Comparison of ENCODE assay signal across 7 cellular contexts in genomic region chr6:30914854-30915590, GRCh38. TPM values are rescaled to one million over a fixed set of nuclear protein-coding genes. Genes with fewer than 3 reads are reported as not detected.
DNase-seq lines count a peak whose midpoint lies in the region; ATAC-seq, FAIRE-seq and TF ChIP-seq lines count a peak whose summit lies in the region.
"Had no signal": no experiment of that assay in that cellular context is flagged by ENCODE, and none has a peak within 500 bp of the region (broad histone marks: within the 10 kb centered on the region; RNA-seq: fewer than 3 reads in every experiment).

No MANE protein-coding gene starts in this region.

- no peaks in the 10 kb centered on the region for H3K27me3 Mint-ChIP-seq in activated naive CD8-positive, alpha-beta T cell
- no peaks in the 10 kb centered on the region for H3K27me3 Mint-ChIP-seq in mesothelial cell of epicardium (ENCODE audit: low read depth)

- H3K27ac Mint-ChIP-seq in activated naive CD8-positive, alpha-beta T cell: peak overlapping the region; percentile 96
- H3K27ac Mint-ChIP-seq in mesothelial cell of epicardium: peak overlapping the region; percentile 99

- no peak for TF ChIP-seq CTCF in mesothelial cell of epicardium (IDR thresholded peaks at IDR 0.05; ENCODE audit: unreplicated experiment)

- no peaks in the 10 kb centered on the region for H3K9me3 Mint-ChIP-seq in activated naive CD8-positive, alpha-beta T cell (ENCODE audit: low read depth)
- no peaks in the 10 kb centered on the region for H3K9me3 Mint-ChIP-seq in mesothelial cell of epicardium

- ATAC-seq in GM18907 (IDR thresholded peaks at IDR 0.05; ENCODE audit: unreplicated experiment) (no peak), GM19452 (IDR thresholded peaks at IDR 0.05; ENCODE audit: unreplicated experiment) (no peak)

- DNase-seq in GM12892 (ENCODE audit: insufficient read length): no peak
- DNase-seq in mesothelial cell of epicardium (ENCODE audit: low spot score in 2 of 2, unreplicated experiment in 2 of 2): no peak
- no peak for DNase-seq in NCI-H510A treated with DMSO at 0.1 percent for 48 hours (lab: John Stamatoyannopoulos, UW)

- H3K36me3 Mint-ChIP-seq in activated naive CD8-positive, alpha-beta T cell: peaks cover 18% of the 10 kb centered on the region
- H3K36me3 Mint-ChIP-seq in mesothelial cell of epicardium: peaks cover 27% of the 10 kb centered on the region

- no peak for TF ChIP-seq POLR2A in GM12892 (IDR thresholded peaks at IDR 0.05; ENCODE audit: low read depth, low read length)

- H3K4me3 Mint-ChIP-seq in activated naive CD8-positive, alpha-beta T cell: peak overlapping the region; percentile 95
- H3K4me3 Mint-ChIP-seq in mesothelial cell of epicardium: peak overlapping the region; percentile 87

- peak; percentile 60 for FAIRE-seq in GM12892 (lab: Jason Lieb, UNC)

- peaks cover 36% of the 10 kb centered on the region for H3K4me1 Mint-ChIP-seq in activated naive CD8-positive, alpha-beta T cell (ENCODE audit: low read depth)
- peaks cover 24% of the 10 kb centered on the region for H3K4me1 Mint-ChIP-seq in mesothelial cell of epicardium

RNA-seq across cellular contexts. Expression of gene VARS2, which starts 1.0 kb away (rescaled TPM):
- 26.5 TPM for polyA plus RNA-seq in GM12892 (2012; ENCODE audit: missing spikeins)
- total RNA-seq in mesothelial cell of epicardium: 62.1 to 70.6 TPM (median 67.4 TPM) in 3 replicates

RNA-seq across cellular contexts. Expression of gene GTF2H4, which starts 7.0 kb away (rescaled TPM):
- 20.5 TPM for polyA plus RNA-seq in GM12892 (2012; ENCODE audit: missing spikeins)
- 62.1 to 65.4 TPM (median 62.2 TPM) in 3 replicates for total RNA-seq in mesothelial cell of epicardium

RNA-seq across cellular contexts. Expression of gene SFTA2, which starts 16.9 kb away (rescaled TPM):
- not detected for polyA plus RNA-seq in GM12892 (2012; ENCODE audit: missing spikeins)
- total RNA-seq in mesothelial cell of epicardium: not detected in 3 replicates
- total RNA-seq: NCI-H460 had no signal

RNA-seq across cellular contexts. Expression of gene MUCL3, which starts 25.8 kb away (rescaled TPM):
- 0.49 TPM for polyA plus RNA-seq in GM12892 (2012; ENCODE audit: missing spikeins)
- total RNA-seq in mesothelial cell of epicardium: not detected in 3 replicates

RNA-seq across cellular contexts. Expression of gene DDR1, which starts 30.7 kb away (rescaled TPM):
- polyA plus RNA-seq in GM12892 (2012; ENCODE audit: missing spikeins): 7.2 TPM
- 344 to 351 TPM (median 349 TPM) in 3 replicates for total RNA-seq in mesothelial cell of epicardium
